Comparison of ENCODE assay signal across 1 cellular context in the genomic region with DNA sequence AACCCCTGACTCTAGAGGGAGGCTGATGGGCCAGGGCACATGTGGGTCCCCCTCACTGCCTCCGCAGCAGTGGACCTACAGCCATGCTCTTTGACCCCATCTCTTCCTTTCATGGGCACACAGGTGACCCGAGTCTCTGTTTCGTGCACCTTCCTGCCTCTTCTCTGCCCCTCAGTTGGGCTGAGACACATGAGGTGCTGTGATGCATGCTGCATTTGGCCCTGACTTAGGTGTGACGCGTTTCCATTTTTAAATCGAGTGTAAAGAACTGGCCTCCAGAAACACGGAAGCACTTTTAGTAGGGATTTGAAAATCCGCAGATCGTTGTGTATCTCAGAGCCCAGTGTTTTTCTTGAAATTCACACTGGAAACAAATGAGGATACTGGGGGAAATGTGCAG.
TF ChIP-seq lines count a peak whose summit lies in the region.

No MANE protein-coding gene starts in this region.

TF ChIP-seq in K562, 482 proteins besides CTCF, POLR2A, EP300 and RAD21:
- TF ChIP-seq MCM5 (IDR thresholded peaks at IDR 0.05; ENCODE audit: low read depth) (no peak), LCOR (CRISPR knock-in tag; IDR thresholded peaks at IDR 0.05) (no peak)
